ENCODE assay signal across 1 cellular context in genomic region chr13:42544246-42544915, GRCh38.
TF ChIP-seq lines count a peak whose summit lies in the region.

No MANE protein-coding gene starts in this region.

TF ChIP-seq in GM12878, 131 proteins besides CTCF, POLR2A, EP300 and RAD21:
- no peak for TF ChIP-seq ZBTB40 (IDR thresholded peaks at IDR 0.05; ENCODE audit: borderline replicate concordance)
- no peak for TF ChIP-seq YY1 (IDR thresholded peaks at IDR 0.05; ENCODE audit: low read depth, low read length)
- TF ChIP-seq PKNOX1 (IDR thresholded peaks at IDR 0.05), result peak; percentile 32; the same call in 1 of the 2 replicates
- peak; percentile 77; the same call in 1 of the 2 replicates for TF ChIP-seq SPI1 (IDR thresholded peaks at IDR 0.05; ENCODE audit: borderline replicate concordance, insufficient read depth, low read depth, low read length)
- TF ChIP-seq KDM1A (IDR thresholded peaks at IDR 0.05; ENCODE audit: borderline replicate concordance), result no peak
- TF ChIP-seq JUND (IDR thresholded peaks at IDR 0.05; ENCODE audit: low read depth, low read length), result no peak
